1 cellular context compared by ENCODE assay signal in the genomic region with DNA sequence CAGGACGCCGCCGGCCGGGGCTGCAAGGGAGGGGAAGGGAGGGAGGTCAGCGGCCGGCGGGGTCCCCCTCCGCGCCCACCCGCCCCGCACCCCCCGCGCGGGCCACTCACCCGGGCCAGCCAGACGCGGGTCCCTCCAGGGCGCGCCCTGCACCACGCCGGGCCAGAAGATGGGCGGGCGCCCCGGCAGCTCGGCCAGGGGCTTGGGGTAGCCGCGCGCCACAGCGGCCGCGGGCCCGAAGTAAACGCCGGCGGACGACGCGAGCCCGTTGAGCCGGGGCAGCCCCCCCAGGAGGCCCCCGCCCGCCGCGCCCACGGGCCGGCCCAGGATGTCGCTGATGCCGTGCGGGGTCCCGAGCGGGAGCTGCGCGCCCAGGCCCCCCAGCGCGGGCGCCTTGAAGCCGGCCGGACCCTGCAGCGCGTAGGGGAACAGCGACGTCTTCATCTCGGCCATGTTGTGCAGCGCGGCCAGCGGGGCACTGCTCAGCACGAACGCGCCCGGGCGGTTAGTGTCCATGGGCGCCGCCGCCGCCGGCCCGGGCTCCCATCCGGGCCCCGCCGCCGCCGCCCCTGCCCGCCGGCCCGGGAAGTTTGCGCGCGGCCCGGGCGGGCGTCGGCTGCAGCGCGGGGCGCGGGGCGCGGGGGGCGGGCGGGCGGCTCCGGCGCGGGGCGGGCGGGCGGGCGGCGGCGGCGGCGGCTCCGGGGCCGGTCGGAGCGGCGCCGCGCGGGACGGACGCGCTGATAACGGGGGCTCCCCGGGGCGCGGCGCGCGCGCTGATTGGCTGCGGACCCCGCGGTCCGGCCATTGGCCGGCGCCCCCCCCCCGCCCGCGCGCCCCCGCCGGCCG.
TF ChIP-seq lines count a peak whose summit lies in the region.

A gene (minus strand): TSS at position 715 of the 846 bp plus-strand sequence. CDS start 199 bp downstream, at position 516.

TF ChIP-seq in HepG2, 621 proteins besides CTCF, POLR2A, EP300 and RAD21:
- TF ChIP-seq ZNF24 (IDR thresholded peaks at IDR 0.05): no peak
- TF ChIP-seq, protein P1, sequence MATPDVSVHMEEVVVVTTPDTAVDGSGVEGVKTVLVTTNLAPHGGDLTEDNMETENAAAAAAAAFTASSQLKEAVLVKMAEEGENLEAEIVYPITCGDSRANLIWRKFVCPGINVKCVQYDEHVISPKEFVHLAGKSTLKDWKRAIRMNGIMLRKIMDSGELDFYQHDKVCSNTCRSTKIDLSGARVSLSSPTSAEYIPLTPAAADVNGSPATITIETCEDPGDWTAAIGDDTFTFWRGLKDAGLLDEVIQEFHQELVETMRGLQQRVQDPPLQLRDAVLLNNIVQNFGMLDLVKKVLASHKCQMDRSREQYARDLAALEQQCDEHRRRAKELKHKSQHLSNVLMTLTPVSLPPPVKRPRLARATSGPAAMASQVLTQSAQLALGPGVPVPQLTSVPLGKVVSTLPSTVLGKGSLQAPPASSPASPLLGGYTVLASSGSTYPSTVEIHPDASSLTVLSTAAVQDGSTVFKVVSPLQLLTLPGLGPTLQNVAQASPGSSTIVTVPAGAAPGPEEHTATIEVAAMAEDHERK (CRISPR knock-in tag; IDR thresholded peaks at IDR 0.05; ENCODE audit: low read depth): no peak
- no peak for TF ChIP-seq KLF9 (CRISPR knock-in tag; IDR thresholded peaks at IDR 0.05; ENCODE audit: low read depth)
- TF ChIP-seq TOPORS (CRISPR knock-in tag; IDR thresholded peaks at IDR 0.05): no peak
- no peak for TF ChIP-seq ZNF546 (CRISPR knock-in tag; conservative IDR thresholded peaks at IDR 0.05)
- TF ChIP-seq GATAD2A (CRISPR knock-in tag; IDR thresholded peaks at IDR 0.05): no peak
- no peak for TF ChIP-seq RAD51 (IDR thresholded peaks at IDR 0.05; ENCODE audit: borderline replicate concordance)
- no peak for TF ChIP-seq ATM (IDR thresholded peaks at IDR 0.05; ENCODE audit: borderline replicate concordance)
- no peak for TF ChIP-seq ZNF354B (CRISPR knock-in tag; IDR thresholded peaks at IDR 0.05)
- TF ChIP-seq ZNF337 (CRISPR knock-in tag; IDR thresholded peaks at IDR 0.05; ENCODE audit: borderline replicate concordance, low read depth): no peak
- TF ChIP-seq, protein P2, sequence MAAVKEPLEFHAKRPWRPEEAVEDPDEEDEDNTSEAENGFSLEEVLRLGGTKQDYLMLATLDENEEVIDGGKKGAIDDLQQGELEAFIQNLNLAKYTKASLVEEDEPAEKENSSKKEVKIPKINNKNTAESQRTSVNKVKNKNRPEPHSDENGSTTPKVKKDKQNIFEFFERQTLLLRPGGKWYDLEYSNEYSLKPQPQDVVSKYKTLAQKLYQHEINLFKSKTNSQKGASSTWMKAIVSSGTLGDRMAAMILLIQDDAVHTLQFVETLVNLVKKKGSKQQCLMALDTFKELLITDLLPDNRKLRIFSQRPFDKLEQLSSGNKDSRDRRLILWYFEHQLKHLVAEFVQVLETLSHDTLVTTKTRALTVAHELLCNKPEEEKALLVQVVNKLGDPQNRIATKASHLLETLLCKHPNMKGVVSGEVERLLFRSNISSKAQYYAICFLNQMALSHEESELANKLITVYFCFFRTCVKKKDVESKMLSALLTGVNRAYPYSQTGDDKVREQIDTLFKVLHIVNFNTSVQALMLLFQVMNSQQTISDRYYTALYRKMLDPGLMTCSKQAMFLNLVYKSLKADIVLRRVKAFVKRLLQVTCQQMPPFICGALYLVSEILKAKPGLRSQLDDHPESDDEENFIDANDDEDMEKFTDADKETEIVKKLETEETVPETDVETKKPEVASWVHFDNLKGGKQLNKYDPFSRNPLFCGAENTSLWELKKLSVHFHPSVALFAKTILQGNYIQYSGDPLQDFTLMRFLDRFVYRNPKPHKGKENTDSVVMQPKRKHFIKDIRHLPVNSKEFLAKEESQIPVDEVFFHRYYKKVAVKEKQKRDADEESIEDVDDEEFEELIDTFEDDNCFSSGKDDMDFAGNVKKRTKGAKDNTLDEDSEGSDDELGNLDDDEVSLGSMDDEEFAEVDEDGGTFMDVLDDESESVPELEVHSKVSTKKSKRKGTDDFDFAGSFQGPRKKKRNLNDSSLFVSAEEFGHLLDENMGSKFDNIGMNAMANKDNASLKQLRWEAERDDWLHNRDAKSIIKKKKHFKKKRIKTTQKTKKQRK (IDR thresholded peaks at IDR 0.05; ENCODE audit: low read length): no peak
- TF ChIP-seq ZFP41 (CRISPR knock-in tag; IDR thresholded peaks at IDR 0.05; ENCODE audit: borderline replicate concordance): no peak
- no peak for TF ChIP-seq GATA4 (IDR thresholded peaks at IDR 0.05; ENCODE audit: borderline replicate concordance, low read depth)
- TF ChIP-seq ZBTB7A (CRISPR knock-in tag; IDR thresholded peaks at IDR 0.05): no peak
- no peak for TF ChIP-seq RFX5 (IDR thresholded peaks at IDR 0.05; ENCODE audit: low read depth, low read length)
- TF ChIP-seq ZNF282 (IDR thresholded peaks at IDR 0.05; ENCODE audit: partially characterized antibody): no peak
- TF ChIP-seq ZKSCAN5 (CRISPR knock-in tag; IDR thresholded peaks at IDR 0.05): no peak
- TF ChIP-seq ZSCAN9 (CRISPR knock-in tag; IDR thresholded peaks at IDR 0.05; ENCODE audit: borderline replicate concordance): no peak
- no peak for TF ChIP-seq JDP2 (CRISPR knock-in tag; IDR thresholded peaks at IDR 0.05; ENCODE audit: borderline replicate concordance)
